In the genomic region with DNA sequence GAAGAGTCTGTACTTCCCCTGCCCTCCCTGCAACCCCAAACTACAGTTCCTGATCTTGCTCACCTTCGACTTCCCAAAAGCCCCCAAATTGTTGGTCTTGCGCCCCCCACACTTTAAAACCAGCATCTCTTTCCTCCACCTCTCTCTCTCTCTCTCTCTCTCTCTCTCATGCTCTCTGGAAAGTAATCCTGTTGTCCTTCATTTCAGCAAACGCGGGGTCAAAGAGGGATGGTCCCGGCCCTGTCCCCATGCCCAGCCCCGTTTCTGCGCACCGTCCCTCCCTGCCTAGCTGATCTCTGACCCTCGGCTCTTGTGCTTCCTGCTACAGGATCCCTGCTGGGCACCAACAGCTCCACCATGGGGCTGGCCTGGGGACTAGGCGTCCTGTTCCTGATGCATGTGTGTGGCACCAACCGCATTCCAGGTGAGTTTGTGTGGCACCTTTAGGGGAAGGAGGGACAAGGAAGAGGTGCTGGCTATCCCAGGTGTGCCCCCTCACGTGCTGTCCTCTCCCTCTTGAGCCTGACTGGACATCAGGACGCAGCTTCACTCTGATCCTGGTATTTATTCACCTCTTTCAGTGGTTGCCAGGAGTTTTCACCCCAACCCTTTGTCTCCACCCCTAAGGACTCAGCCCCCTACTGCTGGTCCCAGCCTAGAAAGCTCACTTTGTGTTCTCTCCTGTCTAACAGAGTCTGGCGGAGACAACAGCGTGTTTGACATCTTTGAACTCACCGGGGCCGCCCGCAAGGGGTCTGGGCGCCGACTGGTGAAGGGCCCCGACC, we compare ENCODE assay signal across 8 cellular contexts. TPM values are rescaled to one million over a fixed set of nuclear protein-coding genes. Genes with fewer than 3 reads are reported as not detected.
A peak's percentile ranks its signal among the peaks of the same experiment; 100 is the strongest.
DNase-seq lines count a peak whose midpoint lies in the region; ATAC-seq and TF ChIP-seq lines count a peak whose summit lies in the region.

No MANE protein-coding gene starts in this region.

- H3K27me3 Mint-ChIP-seq in immature natural killer cell (ENCODE audit: low read depth in 3 of 3) = peaks cover 0 to 5% (median 5%) of the 10 kb centered on the region in 3 donors

- TF ChIP-seq RAD21 in Ishikawa (IDR thresholded peaks at IDR 0.05; ENCODE audit: low read depth) = peak; percentile 16; the same call in 1 of the 2 replicates

- peaks cover 31 to 55% of the 10 kb centered on the region in 2 donors for H3K36me3 ChIP-seq in stomach smooth muscle (ENCODE audit: control insufficient read depth in 2 of 2, insufficient read depth in 2 of 2, low read length in 2 of 2)

- in situ Hi-C loops in astrocyte of the spinal cord (cut with HindIII; ENCODE audit: low sequenced_read_pairs) = no loop called here

- TF ChIP-seq EP300 in Ishikawa (IDR thresholded peaks at IDR 0.05; ENCODE audit: borderline replicate concordance) = no peak

- H3K27ac ChIP-seq in stomach smooth muscle (ENCODE audit: low read length) = peak overlapping the region; percentile 96

- peak overlapping the region; percentile 90 to 97 for H3K9ac ChIP-seq in stomach smooth muscle (ENCODE audit: low read length in 2 of 2)

- H3K27me3 ChIP-seq in stomach smooth muscle (ENCODE audit: control insufficient read depth in 1 of 2, insufficient read depth in 2 of 2, low read length in 2 of 2) = no peaks in the 10 kb centered on the region

- H3K4me1 ChIP-seq in stomach smooth muscle (ENCODE audit: control insufficient read depth, insufficient read depth, low read length) = peaks cover 63% of the 10 kb centered on the region

- H3K4me1 Mint-ChIP-seq in immature natural killer cell = peaks cover 36 to 70% of the 10 kb centered on the region in 2 donors

- peaks cover 0 to 9% (median 2%) of the 10 kb centered on the region in 3 donors for H3K36me3 Mint-ChIP-seq in immature natural killer cell

- H3K27ac Mint-ChIP-seq in immature natural killer cell = peak overlapping the region in 4 of 6 donors; percentile 46 to 64 (median 54)

- DNase-seq in D341Med (ENCODE audit: low spot score) (peak; percentile 55), astrocyte of the spinal cord (ENCODE audit: low read depth, low spot score) (peak; percentile 32), immature natural killer cell (no peak)
- no peak for DNase-seq in stimulated activated CD8-positive, alpha-beta memory T cell treated with anti-CD3 and anti-CD28 coated beads, Interleukin-4, amount 100 ng/mL, for 48 hours

- peak overlapping the region; percentile 77 to 86 (median 82) for H3K4me3 Mint-ChIP-seq in immature natural killer cell

- H3K9me3 Mint-ChIP-seq in immature natural killer cell = no peaks in the 10 kb centered on the region

- H3K4me3 ChIP-seq in astrocyte of the spinal cord (ENCODE audit: low read depth, low read length) (peak overlapping the region; percentile 68), stomach smooth muscle (ENCODE audit: low read length in 2 of 2) (peak overlapping the region; percentile 89 to 91)

- no peaks in the 10 kb centered on the region for H3K9me3 ChIP-seq in stomach smooth muscle (ENCODE audit: control insufficient read depth in 2 of 2, low read length in 2 of 2)

- TF ChIP-seq CTCF in astrocyte of the spinal cord (IDR thresholded peaks at IDR 0.05; ENCODE audit: low read depth, low read length) = peak; percentile 50

- ATAC-seq in HG03039 (IDR thresholded peaks at IDR 0.05; ENCODE audit: unreplicated experiment) = no peak
- ATAC-seq in HG02938 (IDR thresholded peaks at IDR 0.05; ENCODE audit: unreplicated experiment) = no peak

TF ChIP-seq in Ishikawa, 13 proteins besides CTCF, POLR2A, EP300 and RAD21:
- TF ChIP-seq TEAD4 (IDR thresholded peaks at IDR 0.05) (peak; percentile 45; the same call in 1 of the 2 replicates), CEBPB (IDR thresholded peaks at IDR 0.05) (no peak)

RNA-seq across cellular contexts. Expression of a gene that starts 0.8 kb away (rescaled TPM):
- polyA plus RNA-seq in immature natural killer cell = 10 to 100 TPM in 1 of 3 donors, 1 to 10 TPM in 2; 2.2 to 11.4 (median 9.2) TPM

Comparison
In these comparisons a context has a peak if more than half of its experiments do, and no peak if none do; other contexts are left out.
1. DNase-seq: peak in D341Med (single experiment) and astrocyte of the spinal cord (single experiment); none in immature natural killer cell (0 of 3) and stimulated activated CD8-positive, alpha-beta memory T cell treated with anti-CD3 and anti-CD28 coated beads, Interleukin-4, amount 100 ng/mL, for 48 hours (single experiment).